In the genomic region with DNA sequence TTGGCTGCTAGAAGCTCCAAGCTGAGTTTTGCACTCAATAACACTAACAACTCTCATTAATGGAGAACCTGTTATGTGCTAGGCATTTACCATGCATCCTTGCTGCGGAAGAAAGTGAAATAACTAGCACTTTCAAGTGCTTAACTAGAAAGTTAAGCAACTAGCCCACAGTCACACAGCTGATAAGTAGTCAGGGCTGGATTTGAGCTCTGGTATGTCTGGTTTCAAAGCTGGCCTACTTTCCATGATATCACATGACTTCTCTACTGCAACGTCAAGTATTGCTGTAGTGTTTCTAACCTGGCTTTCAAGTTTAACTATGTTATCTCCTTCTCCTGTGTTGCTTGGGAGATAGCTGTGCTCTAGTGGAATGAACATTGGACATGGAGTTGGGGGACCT, we compare ENCODE assay signal across 17 cellular contexts. TPM values are rescaled to one million over a fixed set of nuclear protein-coding genes. Genes with fewer than 3 reads are reported as not detected.
A peak's percentile ranks its signal among the peaks of the same experiment; 100 is the strongest.
DNase-seq lines count a peak whose midpoint lies in the region; ATAC-seq and TF ChIP-seq lines count a peak whose summit lies in the region.
"Had no signal": no experiment of that assay in that cellular context is flagged by ENCODE, and none has a peak within 500 bp of the region (broad histone marks: within the 10 kb centered on the region; RNA-seq: fewer than 3 reads in every experiment).

No MANE protein-coding gene starts in this region.

- H3K4me1 Mint-ChIP-seq in immature natural killer cell: no peaks in the 10 kb centered on the region

- H3K36me3 ChIP-seq in upper lobe of right lung: peaks cover 39% of the 10 kb centered on the region

- H3K27ac ChIP-seq in upper lobe of right lung: peak overlapping the region; percentile 20
- H3K27ac ChIP-seq: adrenal gland, foreskin keratinocyte had no signal

- peaks cover 0 to 4% of the 10 kb centered on the region in 2 donors for H3K36me3 Mint-ChIP-seq in activated naive CD4-positive, alpha-beta T cell treated with anti-CD3 and anti-CD28 coated beads, Interleukin-2, amount 50 U/mL, for 72 hours
- no peaks in the 10 kb centered on the region for H3K36me3 Mint-ChIP-seq in immature natural killer cell
- H3K36me3 Mint-ChIP-seq: activated CD4-positive, alpha-beta memory T cell treated with anti-CD3 and anti-CD28 coated beads for 36 hours had no signal

- no peaks in the 10 kb centered on the region for H3K9me3 ChIP-seq in upper lobe of right lung
- H3K9me3 ChIP-seq: adrenal gland had no signal

- intact Hi-C loops in upper lobe of right lung (cut with DNase I): no loop called here

- H3K4me3 ChIP-seq in fibroblast of villous mesenchyme (ENCODE audit: low read depth, low read length): no peak overlapping the region
- H3K4me3 ChIP-seq in upper lobe of right lung: no peak overlapping the region
- H3K4me3 ChIP-seq: adrenal gland had no signal

- H3K9me3 Mint-ChIP-seq in activated naive CD4-positive, alpha-beta T cell treated with anti-CD3 and anti-CD28 coated beads, Interleukin-2, amount 50 U/mL, for 72 hours: no peaks in the 10 kb centered on the region
- H3K9me3 Mint-ChIP-seq in immature natural killer cell: no peaks in the 10 kb centered on the region
- H3K9me3 Mint-ChIP-seq: activated CD4-positive, alpha-beta memory T cell treated with anti-CD3 and anti-CD28 coated beads for 36 hours; activated T-helper 1 cell treated with anti-CD3 and anti-CD28 coated beads, Interleukin-12 subunit alpha, Interleukin-12 subunit beta, Interleukin-2, Interleukin-4 antibody, amounts not matched to agents 30 ng/mL and 10 ng/mL and 1 ng/mL, durations not matched to agents 14 hours and 24 hours and 36 hours; stimulated activated naive CD8-positive, alpha-beta T cell treated with anti-CD3 and anti-CD28 coated beads, Interleukin-15, Interleukin-2, amounts not matched to agents 100 ng/mL and 50 ng/mL, for 24 hours had no signal

- TF ChIP-seq CTCF in fibroblast of villous mesenchyme (IDR thresholded peaks at IDR 0.05; ENCODE audit: insufficient read depth, low read depth, low read length) (no peak), upper lobe of right lung (IDR thresholded peaks at IDR 0.05) (no peak)

- H3K27me3 ChIP-seq in upper lobe of right lung: no peaks in the 10 kb centered on the region
- H3K27me3 ChIP-seq: adrenal gland, foreskin keratinocyte had no signal

- peaks cover 17% of the 10 kb centered on the region for H3K4me1 ChIP-seq in upper lobe of right lung
- H3K4me1 ChIP-seq: adrenal gland had no signal

- peaks cover 3 to 4% (median 4%) of the 10 kb centered on the region in 3 donors for H3K27me3 Mint-ChIP-seq in immature natural killer cell (ENCODE audit: low read depth in 3 of 3)
- H3K27me3 Mint-ChIP-seq: stimulated activated naive CD8-positive, alpha-beta T cell treated with anti-CD3 and anti-CD28 coated beads, Interleukin-15, Interleukin-2, amounts not matched to agents 100 ng/mL and 50 ng/mL, for 24 hours had no signal

- H3K27ac Mint-ChIP-seq in activated naive CD4-positive, alpha-beta T cell treated with anti-CD3 and anti-CD28 coated beads, Interleukin-2, amount 50 U/mL, for 72 hours: no peak overlapping the region
- H3K27ac Mint-ChIP-seq in immature natural killer cell: no peak overlapping the region
- H3K27ac Mint-ChIP-seq: activated CD4-positive, alpha-beta memory T cell treated with anti-CD3 and anti-CD28 coated beads for 36 hours; activated T-helper 1 cell treated with anti-CD3 and anti-CD28 coated beads, Interleukin-12 subunit alpha, Interleukin-12 subunit beta, Interleukin-2, Interleukin-4 antibody, amounts not matched to agents 30 ng/mL and 10 ng/mL and 1 ng/mL, durations not matched to agents 14 hours and 24 hours and 36 hours; CD14-positive monocyte; stimulated activated naive CD8-positive, alpha-beta T cell treated with anti-CD3 and anti-CD28 coated beads, Interleukin-15, Interleukin-2, amounts not matched to agents 100 ng/mL and 50 ng/mL, for 24 hours had no signal

- ATAC-seq in activated naive CD4-positive, alpha-beta T cell treated with anti-CD3 and anti-CD28 coated beads, Interleukin-2, amount 50 U/mL, for 72 hours: peak; percentile 25 to 47
- peak; percentile 63 for ATAC-seq in upper lobe of right lung
- no peak for ATAC-seq in HG02763 (IDR thresholded peaks at IDR 0.05; ENCODE audit: unreplicated experiment)
- ATAC-seq: foreskin keratinocyte, left colon, Right ventricle myocardium inferior had no signal

- no peak overlapping the region for H3K4me3 Mint-ChIP-seq in immature natural killer cell
- H3K4me3 Mint-ChIP-seq: activated CD4-positive, alpha-beta memory T cell treated with anti-CD3 and anti-CD28 coated beads for 36 hours; activated T-helper 1 cell treated with anti-CD3 and anti-CD28 coated beads, Interleukin-12 subunit alpha, Interleukin-12 subunit beta, Interleukin-2, Interleukin-4 antibody, amounts not matched to agents 30 ng/mL and 10 ng/mL and 1 ng/mL, durations not matched to agents 14 hours and 24 hours and 36 hours; CD14-positive monocyte; stimulated activated naive CD8-positive, alpha-beta T cell treated with anti-CD3 and anti-CD28 coated beads, Interleukin-15, Interleukin-2, amounts not matched to agents 100 ng/mL and 50 ng/mL, for 24 hours had no signal

- DNase-seq in activated naive CD4-positive, alpha-beta T cell treated with anti-CD3 and anti-CD28 coated beads, Interleukin-2, amount 50 U/mL, for 72 hours (ENCODE audit: low spot score in 2 of 2): no peak
- no peak for DNase-seq in activated naive CD4-positive, alpha-beta T cell (lab: John Stamatoyannopoulos, UW)
- DNase-seq in fibroblast of villous mesenchyme (ENCODE audit: low read depth) (peak; percentile 57), upper lobe of right lung (no peak), immature natural killer cell (no peak)
- DNase-seq: activated CD4-positive, alpha-beta memory T cell treated with anti-CD3 and anti-CD28 coated beads for 36 hours; adrenal gland; DMS153; foreskin keratinocyte; left colon; NCI-H187; NCI-H510A had no signal

RNA-seq across cellular contexts. Expression of gene SLC15A3, which starts 12.1 kb away (rescaled TPM):
- 1 to 10 TPM; 5.9 to 9.0 TPM for total RNA-seq in activated naive CD4-positive, alpha-beta T cell treated with anti-CD3 and anti-CD28 coated beads, Interleukin-2, amount 50 U/mL, for 72 hours
- total RNA-seq in fibroblast of villous mesenchyme: 13.0 and 15.5 TPM in 2 replicates
- total RNA-seq in upper lobe of right lung: 139 TPM
- under 1 TPM in 2 of 3 donors, not detected in 1; 0.41 to 0.43 TPM for polyA plus RNA-seq in immature natural killer cell

RNA-seq across cellular contexts. Expression of gene TMEM132A, which starts 15.6 kb away (rescaled TPM):
- total RNA-seq in activated naive CD4-positive, alpha-beta T cell treated with anti-CD3 and anti-CD28 coated beads, Interleukin-2, amount 50 U/mL, for 72 hours: 1 to 10 TPM in 1 of 2 donors, under 1 TPM in 1; 0.71 to 1.4 TPM
- total RNA-seq in fibroblast of villous mesenchyme (29.3 and 40.6 TPM in 2 replicates), upper lobe of right lung (18.4 TPM)
- not detected for polyA plus RNA-seq in immature natural killer cell

RNA-seq across cellular contexts. Expression of gene TMEM109, which starts 25.9 kb away (rescaled TPM):
- total RNA-seq in activated naive CD4-positive, alpha-beta T cell treated with anti-CD3 and anti-CD28 coated beads, Interleukin-2, amount 50 U/mL, for 72 hours: 10 to 100 TPM; 31.9 to 95.1 TPM
- 28.9 and 38.3 TPM in 2 replicates for total RNA-seq in fibroblast of villous mesenchyme
- 156 TPM for total RNA-seq in upper lobe of right lung
- 100 to 1,000 TPM; 292 to 631 (median 400) TPM for polyA plus RNA-seq in immature natural killer cell

RNA-seq across cellular contexts. Expression of gene CD6, which starts 31.7 kb away (rescaled TPM):
- 100 to 1,000 TPM; 227 to 339 TPM for total RNA-seq in activated naive CD4-positive, alpha-beta T cell treated with anti-CD3 and anti-CD28 coated beads, Interleukin-2, amount 50 U/mL, for 72 hours
- total RNA-seq in fibroblast of villous mesenchyme: not detected in 2 replicates
- 3.9 TPM for total RNA-seq in upper lobe of right lung
- polyA plus RNA-seq in immature natural killer cell: 10 to 100 TPM; 17.3 to 47.3 (median 19.1) TPM

RNA-seq across cellular contexts. Expression of gene PRPF19, which starts 33.4 kb away (rescaled TPM):
- total RNA-seq in activated naive CD4-positive, alpha-beta T cell treated with anti-CD3 and anti-CD28 coated beads, Interleukin-2, amount 50 U/mL, for 72 hours: 100 to 1,000 TPM in 1 of 2 donors, 10 to 100 TPM in 1; 71.0 to 149 TPM
- 40.9 and 41.5 TPM in 2 replicates for total RNA-seq in fibroblast of villous mesenchyme
- total RNA-seq in upper lobe of right lung: 59.8 TPM
- polyA plus RNA-seq in immature natural killer cell: 10 to 100 TPM in 2 of 3 donors, 1 to 10 TPM in 1; 8.9 to 15.2 (median 13.6) TPM
